22 cellular contexts compared by ENCODE assay signal in genomic region chr17:66662496-66662895, GRCh38.
DNase-seq lines count a peak whose midpoint lies in the region; ATAC-seq and TF ChIP-seq lines count a peak whose summit lies in the region.
"Had no signal": no experiment of that assay in that cellular context is flagged by ENCODE, and none has a peak within 500 bp of the region (broad histone marks: within the 10 kb centered on the region; RNA-seq: fewer than 3 reads in every experiment).

No MANE protein-coding gene starts in this region.

- H3K9me3 ChIP-seq in CD4-positive, CD25-positive, alpha-beta regulatory T cell (ENCODE audit: control insufficient read depth in 2 of 2, low read length in 2 of 2), result no peaks in the 10 kb centered on the region
- H3K9me3 ChIP-seq: BE2C had no signal

- ATAC-seq in natural killer cell treated with Interleukin-12 subunit alpha and Interleukin-12 subunit beta and Interleukin-15 and Interleukin-18, amount 100 ng/mL, for 72 hours, result no peak
- ATAC-seq in natural killer cell (no peak), GM19463 (IDR thresholded peaks at IDR 0.05; ENCODE audit: unreplicated experiment) (no peak)
- ATAC-seq in CD4-positive, CD25-positive, alpha-beta regulatory T cell (ENCODE audit: low read depth in 2 of 2), result no peak
- no peak for ATAC-seq in stimulated activated effector memory CD8-positive, alpha-beta T cell treated with anti-CD3 and anti-CD28 coated beads, Interleukin-12 subunit alpha, Interleukin-12 subunit beta, amount 100 ng/mL, for 72 hours
- ATAC-seq: GM12878 had no signal

- peak overlapping the region; percentile 15 to 24 for H3K27ac Mint-ChIP-seq in natural killer cell treated with Interleukin-12 subunit alpha and Interleukin-12 subunit beta and Interleukin-15 and Interleukin-18, amount 100 ng/mL, for 72 hours
- no peak overlapping the region for H3K27ac Mint-ChIP-seq in natural killer cell
- peak overlapping the region in 2 of 3 donors; percentile 16 to 27 for H3K27ac Mint-ChIP-seq in CD4-positive, CD25-positive, alpha-beta regulatory T cell
- peak overlapping the region; percentile 52 for H3K27ac Mint-ChIP-seq in stimulated activated effector memory CD8-positive, alpha-beta T cell treated with anti-CD3 and anti-CD28 coated beads, Interleukin-12 subunit alpha, Interleukin-12 subunit beta, amount 100 ng/mL, for 72 hours

- H3K4me1 ChIP-seq in CD4-positive, CD25-positive, alpha-beta regulatory T cell (ENCODE audit: control insufficient read depth, insufficient read depth, low read length, poor library complexity, severe bottlenecking), result peaks cover 10% of the 10 kb centered on the region

- DNase-seq in natural killer cell treated with Interleukin-12 subunit alpha and Interleukin-12 subunit beta and Interleukin-15 and Interleukin-18, amount 100 ng/mL, for 72 hours (ENCODE audit: low spot score), result no peak
- DNase-seq in natural killer cell (no peak), HPDE6-E6E7 (ENCODE audit: extremely low spot score) (no peak), SKM-1 (lab: John Stamatoyannopoulos, UW; ENCODE audit: unreplicated experiment) (no peak)
- DNase-seq in CD4-positive, CD25-positive, alpha-beta regulatory T cell, result no peak
- no peak for DNase-seq in stimulated activated effector memory CD8-positive, alpha-beta T cell treated with anti-CD3 and anti-CD28 coated beads, Interleukin-12 subunit alpha, Interleukin-12 subunit beta, amount 100 ng/mL, for 72 hours (ENCODE audit: low spot score in 2 of 2)
- DNase-seq: ACHN; CD8-positive, alpha-beta memory T cell; DMS 273 treated with DMSO at 0.1 percent for 48 hours; EL; GDM1; HCEC 1CT; KG1; NCI-H1436; NCI-H187; NCI-H2171; NCI-H226; NCI-H510A treated with DMSO at 0.1 percent for 48 hours had no signal

- no peak for TF ChIP-seq CTCF in natural killer cell (IDR thresholded peaks at IDR 0.05)
- no peak for TF ChIP-seq CTCF in VCaP (conservative IDR thresholded peaks at IDR 0.05)

- intact Hi-C loops in natural killer cell (cut with micrococcal nuclease), result no loop called here

- H3K9me3 Mint-ChIP-seq in natural killer cell treated with Interleukin-12 subunit alpha and Interleukin-12 subunit beta and Interleukin-15 and Interleukin-18, amount 100 ng/mL, for 72 hours, result peaks cover 3% of the 10 kb centered on the region
- H3K9me3 Mint-ChIP-seq in natural killer cell, result peaks cover 0 to 2% of the 10 kb centered on the region in 2 donors
- H3K9me3 Mint-ChIP-seq in CD4-positive, CD25-positive, alpha-beta regulatory T cell, result peaks cover 1 to 7% (median 5%) of the 10 kb centered on the region in 7 donors
- H3K9me3 Mint-ChIP-seq in stimulated activated effector memory CD8-positive, alpha-beta T cell treated with anti-CD3 and anti-CD28 coated beads, Interleukin-12 subunit alpha, Interleukin-12 subunit beta, amount 100 ng/mL, for 72 hours, result peaks cover 2% of the 10 kb centered on the region

- H3K36me3 Mint-ChIP-seq in natural killer cell treated with Interleukin-12 subunit alpha and Interleukin-12 subunit beta and Interleukin-15 and Interleukin-18, amount 100 ng/mL, for 72 hours, result peaks cover 10% of the 10 kb centered on the region
- no peaks in the 10 kb centered on the region for H3K36me3 Mint-ChIP-seq in natural killer cell
- H3K36me3 Mint-ChIP-seq in CD4-positive, CD25-positive, alpha-beta regulatory T cell, result peaks cover 27% of the 10 kb centered on the region
- H3K36me3 Mint-ChIP-seq in stimulated activated effector memory CD8-positive, alpha-beta T cell treated with anti-CD3 and anti-CD28 coated beads, Interleukin-12 subunit alpha, Interleukin-12 subunit beta, amount 100 ng/mL, for 72 hours, result peaks cover 13% of the 10 kb centered on the region

- no peaks in the 10 kb centered on the region for H3K27me3 ChIP-seq in CD4-positive, CD25-positive, alpha-beta regulatory T cell (ENCODE audit: control insufficient read depth, insufficient read depth, low read length)
- H3K27me3 ChIP-seq: BE2C had no signal

- H3K4me3 Mint-ChIP-seq in natural killer cell treated with Interleukin-12 subunit alpha and Interleukin-12 subunit beta and Interleukin-15 and Interleukin-18, amount 100 ng/mL, for 72 hours, result no peak overlapping the region
- H3K4me3 Mint-ChIP-seq in natural killer cell, result no peak overlapping the region
- no peak overlapping the region for H3K4me3 Mint-ChIP-seq in CD4-positive, CD25-positive, alpha-beta regulatory T cell
- no peak overlapping the region for H3K4me3 Mint-ChIP-seq in stimulated activated effector memory CD8-positive, alpha-beta T cell treated with anti-CD3 and anti-CD28 coated beads, Interleukin-12 subunit alpha, Interleukin-12 subunit beta, amount 100 ng/mL, for 72 hours
- H3K4me3 Mint-ChIP-seq: CD8-positive, alpha-beta memory T cell had no signal

- no peak overlapping the region for H3K27ac ChIP-seq in CD4-positive, CD25-positive, alpha-beta regulatory T cell (ENCODE audit: insufficient read depth, low read length, poor library complexity, severe bottlenecking)
- peak overlapping the region; percentile 78 for H3K27ac ChIP-seq in VCaP

- peaks cover 19 to 26% of the 10 kb centered on the region in 2 donors for H3K4me1 Mint-ChIP-seq in natural killer cell treated with Interleukin-12 subunit alpha and Interleukin-12 subunit beta and Interleukin-15 and Interleukin-18, amount 100 ng/mL, for 72 hours (ENCODE audit: low read depth in 2 of 2)
- peaks cover 19 to 24% of the 10 kb centered on the region in 2 donors for H3K4me1 Mint-ChIP-seq in natural killer cell
- peaks cover 9 to 40% (median 22%) of the 10 kb centered on the region in 4 donors for H3K4me1 Mint-ChIP-seq in CD4-positive, CD25-positive, alpha-beta regulatory T cell
- H3K4me1 Mint-ChIP-seq in stimulated activated effector memory CD8-positive, alpha-beta T cell treated with anti-CD3 and anti-CD28 coated beads, Interleukin-12 subunit alpha, Interleukin-12 subunit beta, amount 100 ng/mL, for 72 hours, result peaks cover 48% of the 10 kb centered on the region

- peaks cover 0 to 2% of the 10 kb centered on the region in 2 donors for H3K27me3 Mint-ChIP-seq in natural killer cell treated with Interleukin-12 subunit alpha and Interleukin-12 subunit beta and Interleukin-15 and Interleukin-18, amount 100 ng/mL, for 72 hours
- H3K27me3 Mint-ChIP-seq in natural killer cell (ENCODE audit: low read depth in 2 of 2), result no peaks in the 10 kb centered on the region
- H3K27me3 Mint-ChIP-seq in CD4-positive, CD25-positive, alpha-beta regulatory T cell, result no peaks in the 10 kb centered on the region
- H3K27me3 Mint-ChIP-seq: CD8-positive, alpha-beta memory T cell had no signal

- H3K4me3 ChIP-seq in CD4-positive, CD25-positive, alpha-beta regulatory T cell (ENCODE audit: low read depth, low read length), result no peak overlapping the region
- H3K4me3 ChIP-seq: GM12878 had no signal

- H3K36me3 ChIP-seq in CD4-positive, CD25-positive, alpha-beta regulatory T cell (ENCODE audit: control insufficient read depth, insufficient read depth, low read length), result no peaks in the 10 kb centered on the region

Comparison
In these comparisons a context has a peak if more than half of its experiments do, and no peak if none do; other contexts are left out.
1. H3K27ac Mint-ChIP-seq: peak in natural killer cell treated with Interleukin-12 subunit alpha and Interleukin-12 subunit beta and Interleukin-15 and Interleukin-18, amount 100 ng/mL, for 72 hours (2 of 2), CD4-positive, CD25-positive, alpha-beta regulatory T cell (2 of 3) and stimulated activated effector memory CD8-positive, alpha-beta T cell treated with anti-CD3 and anti-CD28 coated beads, Interleukin-12 subunit alpha, Interleukin-12 subunit beta, amount 100 ng/mL, for 72 hours (single experiment); none in natural killer cell (0 of 2).